ENCODE assay signal across 21 cellular contexts in genomic region chr2:130869441-130870160, GRCh38. TPM values are rescaled to one million over a fixed set of nuclear protein-coding genes. Genes with fewer than 3 reads are reported as not detected.
DNase-seq lines count a peak whose midpoint lies in the region.
"Had no signal": no experiment of that assay in that cellular context is flagged by ENCODE, and none has a peak within 500 bp of the region (broad histone marks: within the 10 kb centered on the region; RNA-seq: fewer than 3 reads in every experiment).

No MANE protein-coding gene starts in this region.

- H3K27me3 Mint-ChIP-seq in activated CD4-positive, alpha-beta T cell treated with anti-CD3 and anti-CD28 coated beads, Interleukin-2, amount 10 ng/mL, durations not matched to agents 24 days and 14 days = peaks cover 2% of the 10 kb centered on the region

- H3K4me3 Mint-ChIP-seq in activated CD4-positive, alpha-beta T cell treated with anti-CD3 and anti-CD28 coated beads, Interleukin-2, amount 10 ng/mL, durations not matched to agents 24 days and 14 days = no peak overlapping the region
- H3K4me3 Mint-ChIP-seq: activated CD8-positive, alpha-beta T cell treated with anti-CD3 and anti-CD28 coated beads for 36 hours; activated naive CD8-positive, alpha-beta T cell; activated T-cell treated with anti-CD3 and anti-CD28 coated beads, Interleukin-2, amount 50 U/mL, for 24 hours; naive thymus-derived CD4-positive, alpha-beta T cell had no signal

- peak in 12 of 14 donors; percentile 22 to 84 (median 66) for DNase-seq in C1 segment of cervical spinal cord (lab: John Stamatoyannopoulos, UW)
- DNase-seq in anterior cingulate cortex (lab: John Stamatoyannopoulos, UW) = peak in 51 of 58 donors; percentile 24 to 88 (median 65)
- peak; percentile 87 for DNase-seq in globus pallidus (ENCODE audit: low spot score)
- DNase-seq in occipital lobe (lab: John Stamatoyannopoulos, UW) = peak; percentile 65
- DNase-seq in NCI-H2227 (lab: John Stamatoyannopoulos, UW; ENCODE audit: unreplicated experiment) = no peak
- DNase-seq in activated CD4-positive, alpha-beta T cell treated with anti-CD3 and anti-CD28 coated beads, Interleukin-2, amount 10 ng/mL, durations not matched to agents 24 days and 14 days = no peak
- DNase-seq in NCI-H1436 (lab: John Stamatoyannopoulos, UW) = no peak
- no peak for DNase-seq in DMS 273 treated with DMSO at 0.1 percent for 48 hours (lab: John Stamatoyannopoulos, UW)
- DNase-seq: activated CD8-positive, alpha-beta T cell treated with anti-CD3 and anti-CD28 coated beads for 36 hours; activated T-cell treated with anti-CD3 and anti-CD28 coated beads, Interleukin-2, amount 50 U/mL, for 24 hours; brain microvascular endothelial cell; heart left ventricle; naive thymus-derived CD4-positive, alpha-beta T cell; NCI-H1417; NCI-H2171 treated with DMSO at 0.1 percent for 48 hours; psoas muscle; small intestine; stimulated activated CD4-positive, alpha-beta T cell treated with anti-CD3 and anti-CD28 coated beads, Interleukin-4, amount 100 ng/mL, for 4 hours; T-helper 2 cell; WERI-Rb-1 had no signal

- intact Hi-C loops in activated CD4-positive, alpha-beta T cell treated with anti-CD3 and anti-CD28 coated beads, Interleukin-2, amount 10 ng/mL, durations not matched to agents 24 days and 14 days (cut with micrococcal nuclease) = no loop called here

- no peaks in the 10 kb centered on the region for H3K36me3 Mint-ChIP-seq in activated CD4-positive, alpha-beta T cell treated with anti-CD3 and anti-CD28 coated beads, Interleukin-2, amount 10 ng/mL, durations not matched to agents 24 days and 14 days (ENCODE audit: low read depth)
- H3K36me3 Mint-ChIP-seq: activated naive CD8-positive, alpha-beta T cell; naive thymus-derived CD4-positive, alpha-beta T cell had no signal

- no peaks in the 10 kb centered on the region for H3K9me3 Mint-ChIP-seq in activated CD4-positive, alpha-beta T cell treated with anti-CD3 and anti-CD28 coated beads, Interleukin-2, amount 10 ng/mL, durations not matched to agents 24 days and 14 days
- H3K9me3 Mint-ChIP-seq: activated CD8-positive, alpha-beta T cell treated with anti-CD3 and anti-CD28 coated beads for 36 hours; activated T-cell treated with anti-CD3 and anti-CD28 coated beads, Interleukin-2, amount 50 U/mL, for 24 hours; naive thymus-derived CD4-positive, alpha-beta T cell had no signal

- H3K4me1 Mint-ChIP-seq in activated CD4-positive, alpha-beta T cell treated with anti-CD3 and anti-CD28 coated beads, Interleukin-2, amount 10 ng/mL, durations not matched to agents 24 days and 14 days = peaks cover 1% of the 10 kb centered on the region
- H3K4me1 Mint-ChIP-seq: naive thymus-derived CD4-positive, alpha-beta T cell had no signal

- no peak overlapping the region for H3K27ac Mint-ChIP-seq in activated CD4-positive, alpha-beta T cell treated with anti-CD3 and anti-CD28 coated beads, Interleukin-2, amount 10 ng/mL, durations not matched to agents 24 days and 14 days
- H3K27ac Mint-ChIP-seq: activated CD8-positive, alpha-beta T cell treated with anti-CD3 and anti-CD28 coated beads for 36 hours; activated naive CD8-positive, alpha-beta T cell; activated T-cell treated with anti-CD3 and anti-CD28 coated beads, Interleukin-2, amount 50 U/mL, for 24 hours; naive thymus-derived CD4-positive, alpha-beta T cell had no signal

RNA-seq across cellular contexts. Expression of gene ARHGEF4, which starts 32.9 kb away (rescaled TPM):
- total RNA-seq in occipital lobe = 38.7 TPM
- 0.07 and 0.31 TPM in 2 replicates for total RNA-seq in activated CD4-positive, alpha-beta T cell treated with anti-CD3 and anti-CD28 coated beads, Interleukin-2, amount 10 ng/mL, durations not matched to agents 24 days and 14 days

Comparison
In these comparisons a context has a peak if more than half of its experiments do, and no peak if none do; other contexts are left out.
1. DNase-seq: peak in C1 segment of cervical spinal cord (12 of 14), anterior cingulate cortex (51 of 58), globus pallidus (single experiment) and occipital lobe (single experiment); none in NCI-H2227 (single experiment), activated CD4-positive, alpha-beta T cell treated with anti-CD3 and anti-CD28 coated beads, Interleukin-2, amount 10 ng/mL, durations not matched to agents 24 days and 14 days (single experiment), NCI-H1436 (single experiment) and DMS 273 treated with DMSO at 0.1 percent for 48 hours (single experiment).
2. RNA of gene ARHGEF4, which starts 32.9 kb away (total RNA-seq): 38.7 TPM in occipital lobe (single experiment); 0.07 to 0.31 TPM in activated CD4-positive, alpha-beta T cell treated with anti-CD3 and anti-CD28 coated beads, Interleukin-2, amount 10 ng/mL, durations not matched to agents 24 days and 14 days; every median in the first group is over 10 times any median in the second.